24 cellular contexts compared by ENCODE assay signal in the genomic region with DNA sequence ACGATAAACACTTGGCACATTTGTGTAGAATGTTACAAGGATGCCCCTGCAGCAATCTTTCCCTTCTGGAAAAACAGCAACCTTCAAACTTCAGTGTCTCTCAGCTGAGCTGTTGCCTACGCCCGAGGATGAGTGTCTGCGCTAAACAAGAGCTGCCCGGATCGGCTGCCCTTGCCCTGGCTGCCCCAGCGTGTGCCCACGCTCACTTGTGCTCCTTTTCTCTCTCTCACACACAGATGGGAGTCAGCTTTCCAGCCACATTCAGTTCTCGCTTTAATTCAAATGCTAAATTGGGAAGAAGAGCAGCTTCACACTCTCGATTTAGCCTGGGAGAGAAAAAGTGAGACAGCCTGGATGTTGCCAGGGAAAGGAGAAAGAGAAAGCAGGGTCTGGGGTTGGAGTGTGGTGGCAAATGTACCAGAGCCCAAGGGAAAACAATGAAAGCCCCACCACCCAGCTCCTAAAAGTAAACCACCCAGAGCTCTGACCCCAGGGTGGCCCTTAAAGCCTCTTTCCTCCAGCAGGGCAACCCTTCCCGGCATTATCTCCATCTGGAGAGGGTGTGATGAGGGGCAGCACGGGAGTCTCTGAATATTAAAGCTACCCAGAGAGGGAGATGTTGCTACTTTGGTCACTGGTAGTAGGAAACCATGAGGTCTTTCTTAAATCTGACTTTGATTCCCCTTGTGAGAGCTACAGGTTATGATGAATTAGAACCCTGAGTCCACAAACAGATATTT. TPM values are rescaled to one million over a fixed set of nuclear protein-coding genes. Genes with fewer than 3 reads are reported as not detected.
DNase-seq lines count a peak whose midpoint lies in the region; ATAC-seq, FAIRE-seq and TF ChIP-seq lines count a peak whose summit lies in the region.
"Had no signal": no experiment of that assay in that cellular context is flagged by ENCODE, and none has a peak within 500 bp of the region (broad histone marks: within the 10 kb centered on the region; RNA-seq: fewer than 3 reads in every experiment).

No MANE protein-coding gene starts in this region.

- 76% methylated on average over 7 of the region's 12 CpGs; no CpG with 5 or more reads in 1 of the 2 donors for WGBS in gastroesophageal sphincter (ENCODE audit: low coverage in 1 of 2), 2 donors

- H3K27ac Mint-ChIP-seq in GM23338 (0 out of 2 replicates have a peak overlapping the region, but pooled peaks have one; percentile 39), MCF 10A (ENCODE audit: low read depth, unreplicated experiment) (no peak overlapping the region)

- H3K27ac ChIP-seq in GM23338 (ENCODE audit: low read depth), result no peak overlapping the region; the same call in 1 of the 2 replicates
- no peak overlapping the region for H3K27ac ChIP-seq in endothelial cell of umbilical vein (ENCODE audit: insufficient read depth, low read depth, low read length)
- no peak overlapping the region for H3K27ac ChIP-seq in MM.1S (ENCODE audit: low read length)
- H3K27ac ChIP-seq in gastroesophageal sphincter, result peak overlapping the region in 1 of 4 donors; percentile 19
- H3K27ac ChIP-seq: BLaER1 treated with 17β-estradiol and CSF1 and Interleukin-3, amounts not matched to agents 10 nM and 100 nM; epithelial cell of prostate; heart left ventricle; tibial artery had no signal

- H3K36me3 Mint-ChIP-seq in GM23338 (ENCODE audit: low read depth) (no peaks in the 10 kb centered on the region), MCF 10A (ENCODE audit: insufficient read depth, unreplicated experiment) (no peaks in the 10 kb centered on the region)
- H3K36me3 Mint-ChIP-seq: naive B cell had no signal

- H3K4me1 ChIP-seq in GM23338 (ENCODE audit: insufficient read depth), result peaks cover 5% of the 10 kb centered on the region; the same call in 1 of the 2 replicates
- peaks cover 7% of the 10 kb centered on the region for H3K4me1 ChIP-seq in endothelial cell of umbilical vein (ENCODE audit: control insufficient read depth, extremely low read depth, insufficient read depth, low read length)
- peaks cover 8% of the 10 kb centered on the region for H3K4me1 ChIP-seq in MM.1S (ENCODE audit: low read length)
- peaks cover 0 to 26% (median 7%) of the 10 kb centered on the region in 3 donors for H3K4me1 ChIP-seq in gastroesophageal sphincter

- peaks cover 11% of the 10 kb centered on the region for H3K27me3 Mint-ChIP-seq in GM23338 (ENCODE audit: insufficient read depth, low read depth, poor library complexity)
- no peaks in the 10 kb centered on the region for H3K27me3 Mint-ChIP-seq in MCF 10A (ENCODE audit: insufficient read depth, unreplicated experiment)
- H3K27me3 Mint-ChIP-seq: naive B cell had no signal

- TF ChIP-seq POLR2A in endothelial cell of umbilical vein (IDR thresholded peaks at IDR 0.05; ENCODE audit: low read depth, low read length) (no peak), gastroesophageal sphincter (IDR thresholded peaks at IDR 0.05) (no peak)

- H3K4me3 Mint-ChIP-seq in GM23338 (peak overlapping the region; percentile 29; the same call in 1 of the 3 replicates), MCF 10A (ENCODE audit: unreplicated experiment) (no peak overlapping the region)
- H3K4me3 Mint-ChIP-seq: naive B cell had no signal

- dilution Hi-C loops in endothelial cell of umbilical vein (cut with MboI; ENCODE audit: extremely low pct_ligation_motif_present, low sequenced_read_pairs), result no loop called here

- H2AFZ ChIP-seq in GM23338 (peak overlapping the region; percentile 90), endothelial cell of umbilical vein (ENCODE audit: low read depth, low read length) (no peak overlapping the region), MM.1S (ENCODE audit: low read length) (no peak overlapping the region)

- H3K79me2 ChIP-seq in GM23338 (replicated peaks; ENCODE audit: insufficient read depth) (no peaks in the 10 kb centered on the region), endothelial cell of umbilical vein (ENCODE audit: control insufficient read depth, insufficient read depth, low read length) (no peaks in the 10 kb centered on the region), MM.1S (ENCODE audit: low read length) (no peaks in the 10 kb centered on the region)

- H3K9me2 ChIP-seq in GM23338 (ENCODE audit: insufficient read depth), result no peaks in the 10 kb centered on the region
- no peaks in the 10 kb centered on the region for H3K9me2 ChIP-seq in MM.1S (replicated peaks; ENCODE audit: insufficient read depth, low read length)

- POLR2A ChIA-PET in endothelial cell of umbilical vein (lab: Charles Lee), result no interaction called here
- POLR2A ChIA-PET in MCF 10A (lab: Yijun Ruan, JAX), result interaction anchor here (0.7 to 5.1 kb wide), 4 partner anchors 10 to 289 kb away, joined by 3 to 18 read pairs (median 9); partner anchors contain the start of gene EGR1

- no peak overlapping the region for H3K4me3 ChIP-seq in GM23338
- H3K4me3 ChIP-seq in endothelial cell of umbilical vein (replicated peaks in 1 of 3; ENCODE audit: insufficient read depth in 1 of 3, low read depth in 1 of 3, low read length in 3 of 3), result no peak overlapping the region
- no peak overlapping the region for H3K4me3 ChIP-seq in MM.1S (ENCODE audit: low read length)
- no peak overlapping the region for H3K4me3 ChIP-seq in gastroesophageal sphincter
- H3K4me3 ChIP-seq: BLaER1 treated with 17β-estradiol and CSF1 and Interleukin-3, amounts not matched to agents 10 nM and 100 nM; heart left ventricle; tibial artery had no signal

- CTCF ChIA-PET in endothelial cell of umbilical vein (lab: Charles Lee), result interaction anchor here (1.2 to 6.1 kb wide), 3 partner anchors 9 to 48 kb away, joined by 3 to 59 read pairs (median 13); partner anchors contain the start of gene EGR1
- CTCF ChIA-PET in MCF 10A (lab: Yijun Ruan, JAX), result interaction anchor here (0.6 to 13.1 kb wide), 18 partner anchors 7 to 862 kb away, joined by 3 to 278 read pairs (median 4); partner anchors contain the start of gene EGR1

- no peak overlapping the region for H3K9ac ChIP-seq in endothelial cell of umbilical vein (replicated peaks; ENCODE audit: extremely low read depth, insufficient read depth, low read length)
- H3K9ac ChIP-seq in MM.1S (ENCODE audit: low read length), result no peak overlapping the region

- no peaks in the 10 kb centered on the region for H3K36me3 ChIP-seq in GM23338 (ENCODE audit: insufficient read depth)
- H3K36me3 ChIP-seq in endothelial cell of umbilical vein (ENCODE audit: control insufficient read depth in 2 of 2, extremely low read depth in 1 of 2, insufficient read depth in 2 of 2, low read length in 2 of 2), result no peaks in the 10 kb centered on the region
- H3K36me3 ChIP-seq in MM.1S (replicated peaks; ENCODE audit: insufficient read depth, low read length), result no peaks in the 10 kb centered on the region
- no peaks in the 10 kb centered on the region for H3K36me3 ChIP-seq in gastroesophageal sphincter
- H3K36me3 ChIP-seq: BLaER1 treated with 17β-estradiol and CSF1 and Interleukin-3, amounts not matched to agents 10 nM and 100 nM; heart left ventricle; tibial artery had no signal

- H3K27me3 ChIP-seq in GM23338 (ENCODE audit: insufficient read depth) (no peaks in the 10 kb centered on the region), endothelial cell of umbilical vein (ENCODE audit: control insufficient read depth in 2 of 2, insufficient read depth in 2 of 2, low read length in 2 of 2) (no peaks in the 10 kb centered on the region), MM.1S (replicated peaks; ENCODE audit: insufficient read depth, low read length) (no peaks in the 10 kb centered on the region; the same call in 1 of the 2 replicates), gastroesophageal sphincter (no peaks in the 10 kb centered on the region)
- H3K27me3 ChIP-seq: BLaER1 treated with 17β-estradiol and CSF1 and Interleukin-3, amounts not matched to agents 10 nM and 100 nM; heart left ventricle; tibial artery had no signal

- TF ChIP-seq EP300 in gastroesophageal sphincter (IDR thresholded peaks at IDR 0.05), result no peak

- DNase-seq in GM23338 (ENCODE audit: low spot score) (no peak), NCI-H82 treated with DMSO at 0.1 percent for 48 hours (lab: John Stamatoyannopoulos, UW; ENCODE audit: unreplicated experiment) (peak; percentile 47), endothelial cell of umbilical vein (ENCODE audit: low read depth, low spot score) (peak; percentile 0), posterior vena cava (ENCODE audit: low spot score) (peak; percentile 72), MM.1S (no peak), MCF 10A (ENCODE audit: unreplicated experiment) (no peak), GM13977 (ENCODE audit: low spot score) (no peak)
- DNase-seq: activated CD4-positive, alpha-beta T cell treated with anti-CD3 and anti-CD28 coated beads, Interleukin-2, amount 50 U/mL, for 1 hour; activated naive CD4-positive, alpha-beta T cell treated with anti-CD3 and anti-CD28 coated beads, Interleukin-2, amount 50 U/mL, for 16 hours; COR-L47; DMS79 treated with DMSO at 0.1 percent for 48 hours; heart left ventricle; mesenchymal stem cell; naive B cell; NCI-H1417; NCI-H2171; NCI-H524 treated with DMSO at 0.1 percent for 48 hours; stimulated activated naive CD8-positive, alpha-beta T cell treated with anti-CD3 and anti-CD28 coated beads, Interleukin-15, Interleukin-2, amounts not matched to agents 100 U/mL and 50 U/mL, for 24 hours; T-helper 2 cell; tibial artery had no signal

- H3K9me3 Mint-ChIP-seq in GM23338 (no peaks in the 10 kb centered on the region), MCF 10A (ENCODE audit: unreplicated experiment) (no peaks in the 10 kb centered on the region)
- H3K9me3 Mint-ChIP-seq: naive B cell had no signal

- H4K20me1 ChIP-seq in GM23338 (replicated peaks; ENCODE audit: insufficient read depth) (no peaks in the 10 kb centered on the region), endothelial cell of umbilical vein (replicated peaks; ENCODE audit: control insufficient read depth, extremely low read depth, insufficient read depth, low read length) (no peaks in the 10 kb centered on the region), MM.1S (ENCODE audit: insufficient read depth, low read length) (no peaks in the 10 kb centered on the region)
- H4K20me1 ChIP-seq: BLaER1 treated with 17β-estradiol and CSF1 and Interleukin-3, amounts not matched to agents 10 nM and 100 nM had no signal

- peaks cover 25% of the 10 kb centered on the region for H3K4me1 Mint-ChIP-seq in GM23338
- H3K4me1 Mint-ChIP-seq in MCF 10A (ENCODE audit: insufficient read depth, unreplicated experiment), result peaks cover under 1% of the 10 kb centered on the region

- H3F3A ChIP-seq in GM23338 (replicated peaks; ENCODE audit: low read depth) (no peaks in the 10 kb centered on the region), MM.1S (ENCODE audit: insufficient read depth, low read length) (no peaks in the 10 kb centered on the region)

- intact Hi-C loops in endothelial cell of umbilical vein (cut with micrococcal nuclease), result no loop called here
- intact Hi-C loops in posterior vena cava (cut with DNase I), result no loop called here
- intact Hi-C loops in MCF 10A (cut with micrococcal nuclease), result no loop called here

- peak overlapping the region; percentile 36 for H3K4me2 ChIP-seq in GM23338
- H3K4me2 ChIP-seq in endothelial cell of umbilical vein (ENCODE audit: insufficient read depth, low read length), result no peak overlapping the region
- no peak overlapping the region for H3K4me2 ChIP-seq in MM.1S (ENCODE audit: low read depth, low read length)

- TF ChIP-seq CTCF in GM23338 (conservative IDR thresholded peaks at IDR 0.05; ENCODE audit: low read depth in 2 of 2) (no peak), endothelial cell of umbilical vein (IDR thresholded peaks at IDR 0.05; ENCODE audit: extremely low read depth in 1 of 2, insufficient read depth in 1 of 2, low read depth in 1 of 2, low read length in 2 of 2) (no peak), MM.1S (IDR thresholded peaks at IDR 0.05; ENCODE audit: low read length) (no peak), MCF 10A (IDR thresholded peaks at IDR 0.05; ENCODE audit: unreplicated experiment) (no peak), gastroesophageal sphincter (IDR thresholded peaks at IDR 0.05) (no peak), GM13977 (IDR thresholded peaks at IDR 0.05; ENCODE audit: extremely low read depth, insufficient read depth, missing control alignments) (no peak)

- H3K9me3 ChIP-seq in endothelial cell of umbilical vein (replicated peaks; ENCODE audit: control insufficient read depth, insufficient read depth, low read length) (no peaks in the 10 kb centered on the region), MM.1S (replicated peaks; ENCODE audit: insufficient read depth, low read length) (no peaks in the 10 kb centered on the region), gastroesophageal sphincter (no peaks in the 10 kb centered on the region)
- H3K9me3 ChIP-seq: BLaER1 treated with 17β-estradiol and CSF1 and Interleukin-3, amounts not matched to agents 10 nM and 100 nM; heart left ventricle; tibial artery had no signal

- in situ Hi-C loops in GM13977 (cut with MboI; ENCODE audit: low pct_unique_long_range_greater_than_20kb, low sequenced_read_pairs, unreplicated experiment), result no loop called here

- no peak for FAIRE-seq in endothelial cell of umbilical vein (lab: Jason Lieb, UNC)

- no peaks in the 10 kb centered on the region for H3K9me1 ChIP-seq in endothelial cell of umbilical vein (replicated peaks; ENCODE audit: control insufficient read depth, extremely low read depth, insufficient read depth, low read length)

- ATAC-seq in GM23338 (peak; percentile 18), gastroesophageal sphincter (no peak)
- ATAC-seq: HCT116; heart left ventricle; stimulated activated naive CD8-positive, alpha-beta T cell treated with anti-CD3 and anti-CD28 coated beads, Interleukin-15, Interleukin-2, amounts not matched to agents 100 U/mL and 50 U/mL, for 24 hours had no signal

- BruUV-seq in endothelial cell of umbilical vein (replicated peaks; lab: Mats Ljungman, UMichigan) (no TSS peak), MCF 10A (replicated peaks; lab: Mats Ljungman, UMichigan) (no TSS peak)

RNA-seq across cellular contexts. Expression of gene EGR1, which starts 9.9 kb away (rescaled TPM):
- total RNA-seq in GM23338 (2014; rRNA removed; shearing (Covaris generic)), result 11.5 and 13.5 TPM in 2 replicates
- polyA plus RNA-seq in GM23338 (2016; fragmentation: Nextera tagmentation; extraction: Ambion mirVana), result 57.1 and 60.3 TPM in 2 replicates
- 5.5 and 12.7 TPM in 2 replicates for total RNA-seq in endothelial cell of umbilical vein
- 6.5 and 7.2 TPM in 2 replicates for polyA plus RNA-seq in endothelial cell of umbilical vein
- 6.2 and 12.4 TPM in 2 replicates for polyA plus RNA-seq in endothelial cell of umbilical vein (2011; cell fraction: cytosol; rRNA removed)
- polyA plus RNA-seq in endothelial cell of umbilical vein (2011; cell fraction: nucleus; rRNA removed), result 21.1 and 28.3 TPM in 2 replicates
- polyA plus RNA-seq in endothelial cell of umbilical vein (2012), result 10.3 and 11.0 TPM in 2 replicates
- 6.2 and 6.7 TPM in 2 replicates for polyA minus RNA-seq in endothelial cell of umbilical vein
- 1.0 TPM for polyA minus RNA-seq in endothelial cell of umbilical vein (2011; cell fraction: cytosol; rRNA and poly(A)+ RNA removed)
- polyA minus RNA-seq in endothelial cell of umbilical vein (2011; cell fraction: nucleus; rRNA and poly(A)+ RNA removed), result 8.8 and 18.4 TPM in 2 replicates
- total RNA-seq in posterior vena cava, result 100 to 1,000 TPM; 115 to 412 TPM
- total RNA-seq in MCF 10A (2022), result 92.3 and 189 TPM in 2 replicates
- total RNA-seq in gastroesophageal sphincter, result 10 to 100 TPM; 12.0 to 37.3 (median 15.6) TPM

RNA-seq across cellular contexts. Expression of gene REEP2, which starts 16.5 kb away (rescaled TPM):
- total RNA-seq in GM23338 (2014; rRNA removed; shearing (Covaris generic)), result 23.0 and 29.8 TPM in 2 replicates
- polyA plus RNA-seq in GM23338 (2016; fragmentation: Nextera tagmentation; extraction: Ambion mirVana), result 20.5 and 21.1 TPM in 2 replicates
- total RNA-seq in endothelial cell of umbilical vein, result 4.0 and 4.4 TPM in 2 replicates
- polyA plus RNA-seq in endothelial cell of umbilical vein, result 4.8 and 5.3 TPM in 2 replicates
- polyA plus RNA-seq in endothelial cell of umbilical vein (2011; cell fraction: cytosol; rRNA removed), result 4.3 and 4.5 TPM in 2 replicates
- 5.3 and 6.5 TPM in 2 replicates for polyA plus RNA-seq in endothelial cell of umbilical vein (2011; cell fraction: nucleus; rRNA removed)
- 2.4 and 3.5 TPM in 2 replicates for polyA plus RNA-seq in endothelial cell of umbilical vein (2012)
- polyA minus RNA-seq in endothelial cell of umbilical vein, result 5.2 and 9.2 TPM in 2 replicates
- not detected for polyA minus RNA-seq in endothelial cell of umbilical vein (2011; cell fraction: cytosol; rRNA and poly(A)+ RNA removed)
- 1.1 and 1.9 TPM in 2 replicates for polyA minus RNA-seq in endothelial cell of umbilical vein (2011; cell fraction: nucleus; rRNA and poly(A)+ RNA removed)
- 10 to 100 TPM; 12.5 to 13.0 TPM for total RNA-seq in posterior vena cava
- 0.77 and 0.81 TPM in 2 replicates for total RNA-seq in MCF 10A (2022)
- 10 to 100 TPM; 16.7 to 45.8 (median 26.3) TPM for total RNA-seq in gastroesophageal sphincter

Comparison
In these comparisons a context has a peak if more than half of its experiments do, and no peak if none do; other contexts are left out.
1. DNase-seq: peak in NCI-H82 treated with DMSO at 0.1 percent for 48 hours (single experiment), endothelial cell of umbilical vein (single experiment) and posterior vena cava (single experiment); none in GM23338 (single experiment), MM.1S (single experiment), MCF 10A (single experiment) and GM13977 (single experiment).